ENCODE assay signal across 22 cellular contexts in genomic region chr2:144181006-144181405, GRCh38.
"Had no signal": no experiment of that assay in that cellular context is flagged by ENCODE, and none has a peak within 500 bp of the region (broad histone marks: within the 10 kb centered on the region; RNA-seq: fewer than 3 reads in every experiment).

No MANE protein-coding gene starts in this region.

- H3K27ac ChIP-seq: epithelial cell of prostate, tibial nerve, uterus had no signal

- H3K9me3 Mint-ChIP-seq: effector memory CD8-positive, alpha-beta T cell; nephron had no signal

- H3K4me3 Mint-ChIP-seq: activated B cell treated with CpG ODN at 0.5 μM for 24 hours; activated CD4-positive, alpha-beta T cell treated with anti-CD3 and anti-CD28 coated beads, Interleukin-2, amount 10 ng/mL, durations not matched to agents 24 days and 14 days; effector memory CD8-positive, alpha-beta T cell; nephron had no signal

- H3K4me1 Mint-ChIP-seq: nephron had no signal

- H3K36me3 ChIP-seq: uterus had no signal

- H3K9me3 ChIP-seq: tibial nerve, uterus had no signal

- H3K4me1 ChIP-seq: uterus had no signal

- H3K4me3 ChIP-seq: skin epidermis, tibial nerve, uterus had no signal

- ATAC-seq: effector memory CD8-positive, alpha-beta T cell had no signal

- FAIRE-seq: astrocyte, bronchial epithelial cell had no signal

- H3K27me3 ChIP-seq: tibial nerve, uterus had no signal

- DNase-seq: activated B cell treated with CpG ODN at 0.5 μM for 24 hours; activated CD4-positive, alpha-beta T cell treated with anti-CD3 and anti-CD28 coated beads, Interleukin-2, amount 10 ng/mL, durations not matched to agents 24 days and 14 days; activated CD8-positive, alpha-beta memory T cell treated with anti-CD3 and anti-CD28 coated beads, Interleukin-2, amount 50 U/mL, for 48 hours; activated naive CD4-positive, alpha-beta T cell; dermis blood vessel endothelial cell; effector memory CD8-positive, alpha-beta T cell; hypothalamus; mesendoderm; nucleus accumbens; posterior cingulate gyrus; retina; stimulated activated CD4-positive, alpha-beta T cell treated with anti-CD3 and anti-CD28 coated beads, Interleukin-15, amount 100 ng/mL, for 24 hours; stimulated activated CD4-positive, alpha-beta T cell treated with anti-CD3 and anti-CD28 coated beads, Interleukin-4, amount 100 ng/mL, for 24 hours; stimulated activated naive CD4-positive, alpha-beta T cell treated with Interleukin-2 at 50 U/mL for 16 hours; substantia nigra; uterus had no signal

- H3K27ac Mint-ChIP-seq: activated B cell treated with CpG ODN at 0.5 μM for 24 hours; activated CD4-positive, alpha-beta T cell treated with anti-CD3 and anti-CD28 coated beads, Interleukin-2, amount 10 ng/mL, durations not matched to agents 24 days and 14 days; effector memory CD8-positive, alpha-beta T cell; nephron had no signal
